Comparison of ENCODE assay signal across 9 cellular contexts in the genomic region with DNA sequence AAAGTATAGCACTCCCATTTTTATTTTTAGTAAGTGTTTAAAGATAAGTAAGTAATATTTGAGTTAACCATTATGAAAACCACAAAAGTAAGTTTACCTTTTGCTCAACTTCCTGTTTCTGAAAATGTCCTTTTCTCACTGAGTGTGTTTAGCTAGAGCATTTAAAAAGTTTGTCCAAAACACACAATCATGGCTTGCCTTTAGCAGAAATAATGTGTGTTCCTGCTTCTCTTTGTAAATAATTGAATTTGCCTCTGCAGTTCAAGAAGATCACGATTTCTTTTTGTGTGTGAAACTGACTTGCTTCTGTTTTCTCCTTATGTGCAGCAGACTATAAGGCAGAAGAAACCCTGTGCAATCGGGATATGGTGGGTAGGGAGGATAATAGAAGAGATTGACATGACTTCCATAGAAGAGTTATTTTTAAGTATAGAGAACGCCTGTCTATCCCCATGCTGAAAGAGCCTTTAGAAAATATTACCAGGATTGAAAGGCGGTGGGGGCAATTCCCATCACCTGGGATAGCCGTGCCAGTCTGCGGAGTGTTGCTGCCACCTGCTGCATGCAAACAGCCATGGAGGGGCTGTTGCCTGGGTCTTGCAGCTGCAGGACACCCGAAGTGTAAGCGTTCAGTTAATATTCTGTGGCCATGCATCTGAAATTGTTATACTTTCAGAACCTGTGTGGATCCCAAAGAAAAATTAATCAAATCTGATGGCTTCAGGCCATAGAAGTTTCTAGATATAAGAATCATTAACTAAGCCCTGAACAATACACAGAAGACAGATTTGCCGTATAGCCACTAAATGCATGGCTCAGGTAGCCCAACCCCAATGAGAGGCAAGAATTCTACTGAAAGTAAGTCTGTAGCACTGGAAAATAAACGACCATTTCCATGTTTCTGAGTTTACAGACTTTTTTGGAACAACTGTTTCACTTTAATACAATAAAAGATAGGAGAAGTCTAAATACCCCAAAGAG. TPM values are rescaled to one million over a fixed set of nuclear protein-coding genes. Genes with fewer than 3 reads are reported as not detected.
A peak's percentile ranks its signal among the peaks of the same experiment; 100 is the strongest.
DNase-seq lines count a peak whose midpoint lies in the region; ATAC-seq and TF ChIP-seq lines count a peak whose summit lies in the region.
"Had no signal": no experiment of that assay in that cellular context is flagged by ENCODE, and none has a peak within 500 bp of the region (broad histone marks: within the 10 kb centered on the region; RNA-seq: fewer than 3 reads in every experiment).

No MANE protein-coding gene starts in this region.

- no peaks in the 10 kb centered on the region for H3K79me2 ChIP-seq in SU-DHL-6 (ENCODE audit: insufficient read depth, low read length)

- H3K9me3 ChIP-seq in SU-DHL-6 (ENCODE audit: insufficient read depth, low read length) (no peaks in the 10 kb centered on the region), ascending aorta (no peaks in the 10 kb centered on the region)

- peak; percentile 85 for TF ChIP-seq CTCF in GM06990 (IDR thresholded peaks at IDR 0.05; ENCODE audit: insufficient read depth, low read length, poor library complexity, severe bottlenecking)
- TF ChIP-seq CTCF in SU-DHL-6 (IDR thresholded peaks at IDR 0.05; ENCODE audit: insufficient read depth, low read length, poor library complexity, severe bottlenecking), result peak; percentile 50
- TF ChIP-seq CTCF in kidney epithelial cell (IDR thresholded peaks at IDR 0.05; ENCODE audit: insufficient read depth, low read length, poor library complexity, severe bottlenecking), result peak; percentile 91
- TF ChIP-seq CTCF in ascending aorta (IDR thresholded peaks at IDR 0.05), result peak in 1 of 3 experiments; percentile 53

- no peaks in the 10 kb centered on the region for H4K20me1 ChIP-seq in SU-DHL-6 (ENCODE audit: low read depth, low read length)

- H3K36me3 ChIP-seq in GM06990 (ENCODE audit: control insufficient read depth, insufficient read depth, low read length) (no peaks in the 10 kb centered on the region), SU-DHL-6 (ENCODE audit: low read length) (no peaks in the 10 kb centered on the region), kidney epithelial cell (ENCODE audit: control insufficient read depth, insufficient read depth, low read length) (no peaks in the 10 kb centered on the region), ascending aorta (no peaks in the 10 kb centered on the region)

- peak overlapping the region; percentile 14 for H3K4me2 ChIP-seq in SU-DHL-6 (ENCODE audit: low read depth, low read length, poor library complexity, severe bottlenecking)

- no peak overlapping the region for H3K27ac ChIP-seq in SU-DHL-6 (ENCODE audit: low read depth, low read length)
- no peak overlapping the region for H3K27ac ChIP-seq in ascending aorta

- no peaks in the 10 kb centered on the region for H3K27me3 ChIP-seq in GM06990 (replicated peaks; ENCODE audit: control insufficient read depth, insufficient read depth, low read length)
- H3K27me3 ChIP-seq in SU-DHL-6 (ENCODE audit: low read length), result no peaks in the 10 kb centered on the region
- H3K27me3 ChIP-seq in kidney epithelial cell (ENCODE audit: control insufficient read depth, insufficient read depth, low read length), result no peaks in the 10 kb centered on the region
- H3K27me3 ChIP-seq in ascending aorta, result no peaks in the 10 kb centered on the region

- peak; percentile 15 for DNase-seq in GM06990 (ENCODE audit: extremely low read depth, insufficient read length)
- peak; percentile 81 for DNase-seq in HuH-7 (ENCODE audit: low spot score)
- peak in 43 of 56 donors; percentile 1 to 66 (median 15) for DNase-seq in amygdala (lab: John Stamatoyannopoulos, UW)
- DNase-seq in kidney epithelial cell (ENCODE audit: low read depth), result no peak
- peak; percentile 41 to 49 for DNase-seq in stimulated activated CD4-positive, alpha-beta T cell treated with anti-CD3 and anti-CD28 coated beads, Interleukin-4, amount 100 ng/mL, for 48 hours (ENCODE audit: low read depth in 2 of 2)
- no peak for DNase-seq in ascending aorta (ENCODE audit: low spot score in 2 of 2)

- no peaks in the 10 kb centered on the region for H3F3A ChIP-seq in SU-DHL-6 (ENCODE audit: insufficient read depth)

- peak; percentile 66 for ATAC-seq in GM21576 (IDR thresholded peaks at IDR 0.05; ENCODE audit: unreplicated experiment)

- H3K9me2 ChIP-seq in SU-DHL-6 (replicated peaks; ENCODE audit: insufficient read depth, low read length), result no peaks in the 10 kb centered on the region

- no peak overlapping the region for H2AFZ ChIP-seq in SU-DHL-6 (ENCODE audit: low read depth, low read length, severe bottlenecking)

- H3K4me1 ChIP-seq in ascending aorta, result no peaks in the 10 kb centered on the region

- intact Hi-C loops in ascending aorta (cut with DNase I), result no loop called here

- no peak overlapping the region for H3K9ac ChIP-seq in SU-DHL-6 (ENCODE audit: low read length)

- H3K4me3 ChIP-seq in GM06990 (replicated peaks; ENCODE audit: low read depth, low read length) (no peak overlapping the region), SU-DHL-6 (ENCODE audit: insufficient read depth, low read length, poor library complexity, severe bottlenecking) (no peak overlapping the region), kidney epithelial cell (ENCODE audit: low read depth, low read length) (no peak overlapping the region), ascending aorta (no peak overlapping the region)

RNA-seq across cellular contexts. Expression of a gene that starts 2.4 kb away (rescaled TPM):
- not detected in 2 replicates for total RNA-seq in kidney epithelial cell
- 0.32 TPM for total RNA-seq in ascending aorta

RNA-seq across cellular contexts. Expression of a gene that starts 55.5 kb away (rescaled TPM):
- total RNA-seq in kidney epithelial cell, result 1.0 TPM in 1 of 2 replicates, not detected in the other
- total RNA-seq in ascending aorta, result 1.4 TPM
- total RNA-seq: mononuclear cell had no signal

Comparison
In these comparisons a context has a peak if more than half of its experiments do, and no peak if none do; other contexts are left out.
1. DNase-seq: peak in GM06990 (single experiment), HuH-7 (single experiment), amygdala (43 of 56) and stimulated activated CD4-positive, alpha-beta T cell treated with anti-CD3 and anti-CD28 coated beads, Interleukin-4, amount 100 ng/mL, for 48 hours (2 of 2); none in kidney epithelial cell (single experiment) and ascending aorta (0 of 2).